ENCODE assay signal across 8 cellular contexts in genomic region chr11:11849127-11849746, GRCh38. TPM values are rescaled to one million over a fixed set of nuclear protein-coding genes. Genes with fewer than 3 reads are reported as not detected.
DNase-seq lines count a peak whose midpoint lies in the region; ATAC-seq, FAIRE-seq and TF ChIP-seq lines count a peak whose summit lies in the region.

No MANE protein-coding gene starts in this region.

- H3K27ac ChIP-seq in A549 (no peak overlapping the region), WERI-Rb-1 (no peak overlapping the region), lower lobe of right lung (no peak overlapping the region)

- peaks cover 50% of the 10 kb centered on the region for H3K4me1 ChIP-seq in A549
- H3K4me1 ChIP-seq in lower lobe of right lung: peaks cover 75% of the 10 kb centered on the region

- H3K4me2 ChIP-seq in A549: peak overlapping the region; percentile 35; the same call in 2 of the 3 replicates

- POLR2A ChIA-PET in A549 (lab: Yijun Ruan, JAX): no interaction called here

- H3K4me3 Mint-ChIP-seq in central memory CD8-positive, alpha-beta T cell: no peak overlapping the region

- CTCF ChIA-PET in A549 (lab: Yijun Ruan, JAX): interaction anchor here (0.6 to 4.1 kb wide), 28 partner anchors 9 to 812 kb away, joined by 3 to 25 read pairs (median 4); no protein-coding TSS in a partner anchor

- H3K27me3 ChIP-seq in WERI-Rb-1 (ENCODE audit: insufficient read depth, low read depth, severe bottlenecking): no peaks in the 10 kb centered on the region
- no peaks in the 10 kb centered on the region for H3K27me3 ChIP-seq in lower lobe of right lung (ENCODE audit: low read depth)

- DNase-seq in A549 (ENCODE audit: low read depth in 1 of 2, low spot score in 1 of 2) (peak; percentile 46 to 72), GM13976 (ENCODE audit: low spot score) (peak; percentile 34), NCI-H146 treated with DMSO at 0.1 percent for 48 hours (lab: John Stamatoyannopoulos, UW; ENCODE audit: unreplicated experiment) (peak; percentile 46), WERI-Rb-1 (peak; percentile 62), lower lobe of right lung (peak; percentile 53)
- peak in 1 of 2 donors; percentile 48 for DNase-seq in central memory CD8-positive, alpha-beta T cell (ENCODE audit: low spot score in 2 of 2)
- DNase-seq in stimulated activated CD8-positive, alpha-beta memory T cell treated with anti-CD3 and anti-CD28 coated beads, Interleukin-15, amount 100 ng/mL, for 1 hour (ENCODE audit: low read depth): peak; percentile 34

- H3K4me3 ChIP-seq in A549: no peak overlapping the region
- no peak overlapping the region for H3K4me3 ChIP-seq in WERI-Rb-1 (ENCODE audit: low read depth, low read length)
- no peak overlapping the region for H3K4me3 ChIP-seq in lower lobe of right lung

- peak; percentile 70 for FAIRE-seq in A549 (lab: Jason Lieb, UNC)

- no peak for TF ChIP-seq EP300 in A549 (IDR thresholded peaks at IDR 0.05)

- no peaks in the 10 kb centered on the region for H3K9me3 Mint-ChIP-seq in central memory CD8-positive, alpha-beta T cell

- peaks cover 46% of the 10 kb centered on the region for H3K4me1 Mint-ChIP-seq in central memory CD8-positive, alpha-beta T cell

- peak; percentile 53 to 64 for TF ChIP-seq RAD21 in A549 (conservative IDR thresholded peaks at IDR 0.05 in 1 of 2, IDR thresholded peaks at IDR 0.05 in 1 of 2)

- H3K9me3 ChIP-seq in A549 (no peaks in the 10 kb centered on the region), WERI-Rb-1 (ENCODE audit: severe bottlenecking) (no peaks in the 10 kb centered on the region), lower lobe of right lung (no peaks in the 10 kb centered on the region)

- in situ Hi-C loops in GM13976 (cut with MboI; ENCODE audit: low sequenced_read_pairs, unreplicated experiment): no loop called here

- no peak for TF ChIP-seq POLR2A in A549 (IDR thresholded peaks at IDR 0.05; ENCODE audit: low read length)

- intact Hi-C loops in lower lobe of right lung (cut with DNase I): no loop called here

- TF ChIP-seq CTCF in A549 (IDR thresholded peaks at IDR 0.05): peak; percentile 83
- peak; percentile 56 for TF ChIP-seq CTCF in GM13976 (IDR thresholded peaks at IDR 0.05; ENCODE audit: borderline replicate concordance, control extremely low read depth, extremely low read depth, insufficient read depth, missing control alignments)
- TF ChIP-seq CTCF in WERI-Rb-1 (IDR thresholded peaks at IDR 0.05; ENCODE audit: low read depth, low read length): peak; percentile 85
- TF ChIP-seq CTCF in lower lobe of right lung (IDR thresholded peaks at IDR 0.05): peak; percentile 64

- peaks cover 5% of the 10 kb centered on the region for H3K36me3 Mint-ChIP-seq in central memory CD8-positive, alpha-beta T cell (ENCODE audit: insufficient read depth)

- H3K27me3 Mint-ChIP-seq in central memory CD8-positive, alpha-beta T cell: no peaks in the 10 kb centered on the region

- no peak overlapping the region for H3K27ac Mint-ChIP-seq in central memory CD8-positive, alpha-beta T cell (ENCODE audit: low read depth)

- peak; percentile 94 to 96 for ATAC-seq in A549
- peak; percentile 82 for ATAC-seq in HG02798 (IDR thresholded peaks at IDR 0.05; ENCODE audit: poor library complexity, unreplicated experiment)
- ATAC-seq in central memory CD8-positive, alpha-beta T cell (replicated peaks; ENCODE audit: extremely low read depth, poor library complexity, severe bottlenecking): peak; percentile 87
- ATAC-seq in lower lobe of right lung: peak; percentile 90 to 92

- 35% methylated on average over 3 of the region's 3 CpGs for WGBS in A549 (ENCODE audit: missing lambda C conversion rate)

- H3K36me3 ChIP-seq in WERI-Rb-1: peaks cover 2% of the 10 kb centered on the region; the same call in 1 of the 2 replicates
- no peaks in the 10 kb centered on the region for H3K36me3 ChIP-seq in lower lobe of right lung

TF ChIP-seq in A549, 52 proteins besides CTCF, POLR2A, EP300 and RAD21:
- TF ChIP-seq KDM1A (IDR thresholded peaks at IDR 0.05; ENCODE audit: low read depth) (no peak), CHD2 (IDR thresholded peaks at IDR 0.05; ENCODE audit: low read length, partially characterized antibody) (peak; percentile 58), MAFK (IDR thresholded peaks at IDR 0.05; ENCODE audit: partially characterized antibody) (no peak), ATOH8 (CRISPR knock-in tag; IDR thresholded peaks at IDR 0.05; ENCODE audit: low read depth) (no peak), NFE2L2 (conservative IDR thresholded peaks at IDR 0.05; ENCODE audit: low read length) (no peak), SMC3 (IDR thresholded peaks at IDR 0.05) (peak; percentile 67), ZSCAN20 (CRISPR knock-in tag; IDR thresholded peaks at IDR 0.05) (no peak), JUNB (IDR thresholded peaks at IDR 0.05) (no peak), MAZ (IDR thresholded peaks at IDR 0.05; ENCODE audit: borderline replicate concordance, low read depth, low read length) (no peak), RNF2 (IDR thresholded peaks at IDR 0.05; ENCODE audit: borderline replicate concordance, low read depth) (no peak), CEBPB (IDR thresholded peaks at IDR 0.05) (peak in 1 of 2 experiments; percentile 65; a peak in 3 of 4 replicates), RFX5 (IDR thresholded peaks at IDR 0.05) (no peak), MAX (IDR thresholded peaks at IDR 0.05) (no peak)

RNA-seq across cellular contexts. Expression of gene USP47, which starts 7.5 kb away (rescaled TPM):
- polyA plus RNA-seq in A549 (2011; rRNA removed): 31.3 and 32.8 TPM in 2 replicates
- 6.2 and 6.6 TPM in 2 replicates for polyA plus RNA-seq in A549 (2012; cell fraction: cytosol; rRNA removed)
- 4.2 and 7.8 TPM in 2 replicates for polyA plus RNA-seq in A549 (2012; cell fraction: nucleus; rRNA removed)
- polyA plus RNA-seq in A549 (2017; fragmentation: RNase III; extraction: RNeasy Plus Mini Kit Qiagen cat#74134 plus additional on column Dnase treatment): 31.0 to 31.8 TPM (median 31.4 TPM) in 3 replicates
- polyA minus RNA-seq in A549 (2011; rRNA and poly(A)+ RNA removed): 20.9 and 23.6 TPM in 2 replicates
- 45.2 TPM for total RNA-seq in lower lobe of right lung
